ENCODE assay signal across 1 cellular context in genomic region chr6:40210628-40211056, GRCh38.
TF ChIP-seq lines count a peak whose summit lies in the region.

No MANE protein-coding gene starts in this region.

TF ChIP-seq in GM12878, 131 proteins besides CTCF, POLR2A, EP300 and RAD21 (continued from another document):
- peak; percentile 58 for TF ChIP-seq ZNF687 (IDR thresholded peaks at IDR 0.05)
- peak; percentile 29; the same call in 1 of the 2 replicates for TF ChIP-seq ATF7 (IDR thresholded peaks at IDR 0.05; ENCODE audit: low read depth)
- no peak for TF ChIP-seq GATAD2B (conservative IDR thresholded peaks at IDR 0.05; ENCODE audit: low read depth)
- TF ChIP-seq NBN (IDR thresholded peaks at IDR 0.05) = peak; percentile 60; the same call in 1 of the 2 replicates
- TF ChIP-seq TCF12 (IDR thresholded peaks at IDR 0.05; ENCODE audit: low read depth, low read length) = peak; percentile 59; the same call in 1 of the 2 replicates
- peak; percentile 84 for TF ChIP-seq NR2F1 (conservative IDR thresholded peaks at IDR 0.05)
- peak; percentile 41; the same call in 1 of the 2 replicates for TF ChIP-seq BMI1 (IDR thresholded peaks at IDR 0.05; ENCODE audit: borderline replicate concordance)
- 0 out of 2 replicates have a peak, but pooled peaks have one; percentile 10 for TF ChIP-seq MLLT1 (IDR thresholded peaks at IDR 0.05)
- TF ChIP-seq BCLAF1 (IDR thresholded peaks at IDR 0.05) = no peak
- peak; percentile 34; the same call in 1 of the 2 replicates for TF ChIP-seq HDGF (IDR thresholded peaks at IDR 0.05)
- 0 out of 2 replicates have a peak, but pooled peaks have one; percentile 57 for TF ChIP-seq RELB (IDR thresholded peaks at IDR 0.05; ENCODE audit: low read depth)
- TF ChIP-seq USF2 (IDR thresholded peaks at IDR 0.05; ENCODE audit: borderline replicate concordance, low read depth, low read length) = peak; percentile 14; the same call in 1 of the 2 replicates
- no peak for TF ChIP-seq SMAD5 (IDR thresholded peaks at IDR 0.05; ENCODE audit: low read depth)
